In the genomic region with DNA sequence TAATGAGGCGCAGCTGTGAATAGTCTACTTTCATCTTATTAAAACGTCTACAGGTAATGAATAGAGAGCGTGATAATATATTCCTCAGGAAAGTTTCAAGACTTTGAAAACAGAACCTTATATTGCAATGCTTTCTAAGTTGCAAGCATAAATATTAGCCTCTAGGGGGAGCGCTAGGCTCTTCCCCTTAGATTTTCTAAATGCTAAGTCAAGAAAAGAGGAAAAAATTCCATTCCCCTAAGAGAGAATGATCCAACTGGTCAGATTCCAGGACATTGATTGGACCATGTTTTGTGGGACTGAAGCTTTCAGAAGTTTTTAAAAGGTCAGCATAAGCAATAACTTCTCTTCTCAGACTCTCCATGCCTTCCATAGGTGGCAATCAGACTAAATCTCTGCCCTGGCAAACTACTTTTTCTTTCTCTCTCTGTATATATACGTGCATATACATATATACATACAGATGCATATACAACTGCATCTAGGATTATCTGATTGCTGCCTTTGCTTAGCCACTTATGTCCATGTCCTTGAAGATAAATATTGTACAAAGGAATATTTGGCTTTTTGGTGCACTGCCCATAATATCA, we compare ENCODE assay signal across 9 cellular contexts.
DNase-seq lines count a peak whose midpoint lies in the region; ATAC-seq and TF ChIP-seq lines count a peak whose summit lies in the region.
"Had no signal": no experiment of that assay in that cellular context is flagged by ENCODE, and none has a peak within 500 bp of the region (broad histone marks: within the 10 kb centered on the region; RNA-seq: fewer than 3 reads in every experiment).

No MANE protein-coding gene starts in this region.

- H3K79me2 ChIP-seq in SK-N-SH (ENCODE audit: insufficient read depth): no peaks in the 10 kb centered on the region

- no peak overlapping the region for H3K27ac ChIP-seq in SK-N-SH (ENCODE audit: low read depth in 2 of 2, low read length in 1 of 2)
- H3K27ac ChIP-seq: neutrophil had no signal

- H3K4me1 ChIP-seq in SK-N-SH (ENCODE audit: control insufficient read depth in 1 of 2, insufficient read depth in 2 of 2, low read depth in 1 of 2, low read length in 1 of 2): peaks cover 0 to 12% of the 10 kb centered on the region in 2 experiments; a peak in 1 of 4 replicates

- H3K36me3 Mint-ChIP-seq in endothelial cell (ENCODE audit: low read depth, unreplicated experiment): no peaks in the 10 kb centered on the region
- no peaks in the 10 kb centered on the region for H3K36me3 Mint-ChIP-seq in nephron (ENCODE audit: low read depth)

- H3K4me2 ChIP-seq in SK-N-SH: no peak overlapping the region

- no peak overlapping the region for H3K9ac ChIP-seq in SK-N-SH

- peak; percentile 91 for TF ChIP-seq CTCF in AG10803 (conservative IDR thresholded peaks at IDR 0.05; ENCODE audit: low read length)
- TF ChIP-seq CTCF in GM12873 (IDR thresholded peaks at IDR 0.05; ENCODE audit: insufficient read depth, low read depth, low read length, missing control alignments): peak; percentile 74
- TF ChIP-seq CTCF in SK-N-SH (IDR thresholded peaks at IDR 0.05): peak; percentile 93
- TF ChIP-seq CTCF in endothelial cell (IDR thresholded peaks at IDR 0.05; ENCODE audit: unreplicated experiment): peak; percentile 83
- TF ChIP-seq CTCF in nephron (IDR thresholded peaks at IDR 0.05; ENCODE audit: unreplicated experiment in 3 of 3): peak; percentile 83 to 89 (median 88)

- peaks cover 19% of the 10 kb centered on the region for H3K4me1 Mint-ChIP-seq in endothelial cell (ENCODE audit: unreplicated experiment)
- H3K4me1 Mint-ChIP-seq in nephron: peaks cover 76% of the 10 kb centered on the region

- H3K27me3 ChIP-seq in SK-N-SH (ENCODE audit: insufficient read depth): no peaks in the 10 kb centered on the region
- H3K27me3 ChIP-seq: neutrophil had no signal

- H3K4me3 Mint-ChIP-seq in endothelial cell (ENCODE audit: unreplicated experiment) (no peak overlapping the region), nephron (no peak overlapping the region)

- ATAC-seq in GM19397 (IDR thresholded peaks at IDR 0.05; ENCODE audit: unreplicated experiment): no peak
- no peak for ATAC-seq in HG03025 (IDR thresholded peaks at IDR 0.05; ENCODE audit: low FRiP score, unreplicated experiment)

- DNase-seq in AG10803 (ENCODE audit: low read depth) (peak; percentile 85), SK-N-SH (no peak), endothelial cell (ENCODE audit: low spot score) (peak; percentile 8)

- H3K4me3 ChIP-seq in AG10803 (ENCODE audit: low read length): no peak overlapping the region
- H3K4me3 ChIP-seq in SK-N-SH (ENCODE audit: low read depth in 2 of 2, low read length in 1 of 2): no peak overlapping the region

- TF ChIP-seq RAD21 in Ishikawa (IDR thresholded peaks at IDR 0.05; ENCODE audit: low read depth) (peak; percentile 78), SK-N-SH (IDR thresholded peaks at IDR 0.05; ENCODE audit: low read length) (peak; percentile 89)

- no peaks in the 10 kb centered on the region for H3K27me3 Mint-ChIP-seq in endothelial cell (ENCODE audit: unreplicated experiment)
- H3K27me3 Mint-ChIP-seq in nephron (ENCODE audit: low read depth): no peaks in the 10 kb centered on the region

- CTCF ChIA-PET in SK-N-SH (lab: Yijun Ruan, JAX): interaction anchor here (0.6 to 6.2 kb wide), 26 partner anchors 10 to 1052 kb away, joined by 3 to 55 read pairs (median 3); no protein-coding TSS in a partner anchor

- no peaks in the 10 kb centered on the region for H3K9me2 ChIP-seq in SK-N-SH

- H3K9me3 ChIP-seq in SK-N-SH: no peaks in the 10 kb centered on the region
- H3K9me3 ChIP-seq: neutrophil had no signal

- H3K36me3 ChIP-seq in SK-N-SH (replicated peaks in 1 of 2; ENCODE audit: control insufficient read depth in 1 of 2, insufficient read depth in 2 of 2, low read length in 1 of 2): no peaks in the 10 kb centered on the region
- H3K36me3 ChIP-seq: neutrophil had no signal

- 30% methylated on average over 5 of the region's 5 CpGs for WGBS in SK-N-SH (ENCODE audit: low lambda C conversion rate)

- peak overlapping the region; percentile 21; the same call in 1 of the 2 replicates for H2AFZ ChIP-seq in SK-N-SH (ENCODE audit: low read depth)

- no peaks in the 10 kb centered on the region for H3F3A ChIP-seq in SK-N-SH (replicated peaks; ENCODE audit: insufficient read depth)

- TF ChIP-seq EP300 in Ishikawa (IDR thresholded peaks at IDR 0.05; ENCODE audit: borderline replicate concordance): no peak
- no peak for TF ChIP-seq EP300 in SK-N-SH (IDR thresholded peaks at IDR 0.05; ENCODE audit: borderline replicate concordance in 1 of 2, low read depth in 1 of 2, low read length in 1 of 2)

- H3K27ac Mint-ChIP-seq in endothelial cell (ENCODE audit: unreplicated experiment) (no peak overlapping the region), nephron (peak overlapping the region in 1 of 3 experiments; percentile 6)

- no peaks in the 10 kb centered on the region for H4K20me1 ChIP-seq in SK-N-SH (ENCODE audit: insufficient read depth)

- POLR2A ChIA-PET in SK-N-SH (lab: Yijun Ruan, JAX): no interaction called here

- no peaks in the 10 kb centered on the region for H3K9me3 Mint-ChIP-seq in endothelial cell (ENCODE audit: unreplicated experiment)
- no peaks in the 10 kb centered on the region for H3K9me3 Mint-ChIP-seq in nephron

TF ChIP-seq in Ishikawa, 13 proteins besides CTCF, POLR2A, EP300 and RAD21:
- TF ChIP-seq CREB1 (IDR thresholded peaks at IDR 0.05; ENCODE audit: low read depth) (no peak), TEAD4 (IDR thresholded peaks at IDR 0.05) (0 out of 2 replicates have a peak, but pooled peaks have one; percentile 30)

TF ChIP-seq in SK-N-SH, 30 proteins besides CTCF, POLR2A, EP300 and RAD21:
- TF ChIP-seq, protein P1, sequence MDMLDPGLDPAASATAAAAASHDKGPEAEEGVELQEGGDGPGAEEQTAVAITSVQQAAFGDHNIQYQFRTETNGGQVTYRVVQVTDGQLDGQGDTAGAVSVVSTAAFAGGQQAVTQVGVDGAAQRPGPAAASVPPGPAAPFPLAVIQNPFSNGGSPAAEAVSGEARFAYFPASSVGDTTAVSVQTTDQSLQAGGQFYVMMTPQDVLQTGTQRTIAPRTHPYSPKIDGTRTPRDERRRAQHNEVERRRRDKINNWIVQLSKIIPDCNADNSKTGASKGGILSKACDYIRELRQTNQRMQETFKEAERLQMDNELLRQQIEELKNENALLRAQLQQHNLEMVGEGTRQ (IDR thresholded peaks at IDR 0.05; ENCODE audit: borderline replicate concordance, low read depth, low read length): no peak
- TF ChIP-seq SMC3 (IDR thresholded peaks at IDR 0.05; ENCODE audit: low read depth, low read length): peak; percentile 87
